In genomic region chr16:86572041-86572521, GRCh38 we compare ENCODE assay signal across 1 cellular context.
TF ChIP-seq lines count a peak whose summit lies in the region.

No MANE protein-coding gene starts in this region.

TF ChIP-seq in IMR-90, 13 proteins besides CTCF, POLR2A, EP300 and RAD21:
- no peak for TF ChIP-seq MAFK (IDR thresholded peaks at IDR 0.05; ENCODE audit: low read depth, low read length)
- no peak for TF ChIP-seq MAZ (IDR thresholded peaks at IDR 0.05; ENCODE audit: borderline replicate concordance, low read depth, low read length)
- TF ChIP-seq RFX5 (IDR thresholded peaks at IDR 0.05; ENCODE audit: low read depth, low read length) = no peak
- no peak for TF ChIP-seq RCOR1 (IDR thresholded peaks at IDR 0.05; ENCODE audit: insufficient replicate concordance, low read length)
- TF ChIP-seq CEBPB (IDR thresholded peaks at IDR 0.05; ENCODE audit: low read depth, low read length) = no peak
- no peak for TF ChIP-seq USF2 (IDR thresholded peaks at IDR 0.05; ENCODE audit: low read depth, low read length)
- no peak for TF ChIP-seq BHLHE40 (IDR thresholded peaks at IDR 0.05; ENCODE audit: low read depth, low read length)
- no peak for TF ChIP-seq CHD1 (IDR thresholded peaks at IDR 0.05; ENCODE audit: low read depth, low read length)
- no peak for TF ChIP-seq MXI1 (IDR thresholded peaks at IDR 0.05; ENCODE audit: borderline replicate concordance, low read depth, low read length)
- no peak for TF ChIP-seq FOS (IDR thresholded peaks at IDR 0.05; ENCODE audit: low read depth, low read length)
- no peak for TF ChIP-seq SMC3 (IDR thresholded peaks at IDR 0.05; ENCODE audit: low read depth, low read length)
- TF ChIP-seq NFE2L2 (IDR thresholded peaks at IDR 0.05; ENCODE audit: low read depth, low read length) = no peak
- TF ChIP-seq ELK1 (IDR thresholded peaks at IDR 0.05; ENCODE audit: borderline replicate concordance, low read depth, low read length) = no peak
